In the genomic region with DNA sequence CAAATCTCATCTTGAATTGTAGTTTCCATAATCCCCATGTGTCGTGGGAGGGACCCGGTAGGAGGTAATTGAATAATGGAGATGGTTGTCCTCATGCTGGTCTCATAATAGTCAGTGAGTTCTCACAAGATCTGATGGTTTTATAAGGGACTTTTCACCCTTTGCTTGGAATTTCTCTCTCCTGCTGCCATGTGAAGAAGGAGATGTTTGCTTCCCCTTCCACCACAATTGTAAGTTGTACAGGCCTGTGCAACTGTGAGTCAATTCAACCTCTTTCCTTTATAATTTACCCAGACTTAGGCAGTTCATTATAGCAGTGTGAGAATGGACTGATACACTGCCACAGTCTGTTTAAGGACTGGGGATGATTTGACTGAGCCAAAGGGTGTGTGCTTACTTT, we compare ENCODE assay signal across 27 cellular contexts.
"Had no signal": no experiment of that assay in that cellular context is flagged by ENCODE, and none has a peak within 500 bp of the region (broad histone marks: within the 10 kb centered on the region; RNA-seq: fewer than 3 reads in every experiment).

No MANE protein-coding gene starts in this region.

- H3K4me1 ChIP-seq: neural progenitor cell, pancreas, parathyroid adenoma, prostate gland, psoas muscle, right atrium auricular region, right lobe of liver, sigmoid colon, spleen had no signal

- H3K9me3 ChIP-seq: neutrophil, ovary, pancreas, prostate gland, psoas muscle, right atrium auricular region, right lobe of liver, sigmoid colon had no signal

- H3K27ac ChIP-seq: neural progenitor cell, neutrophil, ovary, pancreas, parathyroid adenoma, prostate gland, psoas muscle, right atrium auricular region, right lobe of liver, sigmoid colon, skin epidermis, spleen had no signal

- H3K4me3 ChIP-seq: neural progenitor cell, ovary, pancreas, prostate gland, psoas muscle, right atrium auricular region, right lobe of liver, sigmoid colon, skin epidermis, smooth muscle cell, spleen had no signal

- H3K36me3 ChIP-seq: neural progenitor cell, neutrophil, ovary, pancreas, prostate gland, right atrium auricular region, right lobe of liver, sigmoid colon, spleen had no signal

- DNase-seq: naive thymus-derived CD4-positive, alpha-beta T cell; naive thymus-derived CD8-positive, alpha-beta T cell; natural killer cell; nephron progenitor cell; nucleus accumbens; occipital lobe; ovary; pancreas; posterior cingulate gyrus; psoas muscle; retina; right cardiac atrium; right lobe of liver; sigmoid colon; small intestine; spleen; stimulated activated CD4-positive, alpha-beta T cell treated with anti-CD3 and anti-CD28 coated beads, Interleukin-12 subunit alpha, Interleukin-12 subunit beta, amount 100 ng/mL, for 4 hours; stimulated activated CD4-positive, alpha-beta T cell treated with anti-CD3 and anti-CD28 coated beads, Interleukin-15, amount 100 ng/mL, for 24 hours; stimulated activated CD4-positive, alpha-beta T cell treated with anti-CD3 and anti-CD28 coated beads, Interleukin-1b, Interleukin-23, amount 100 ng/mL, for 48 hours; stimulated activated CD4-positive, alpha-beta T cell treated with anti-CD3 and anti-CD28 coated beads, Interleukin-2, amount 100 ng/mL, for 24 hours had no signal
